Comparison of ENCODE assay signal across 17 cellular contexts in the genomic region with DNA sequence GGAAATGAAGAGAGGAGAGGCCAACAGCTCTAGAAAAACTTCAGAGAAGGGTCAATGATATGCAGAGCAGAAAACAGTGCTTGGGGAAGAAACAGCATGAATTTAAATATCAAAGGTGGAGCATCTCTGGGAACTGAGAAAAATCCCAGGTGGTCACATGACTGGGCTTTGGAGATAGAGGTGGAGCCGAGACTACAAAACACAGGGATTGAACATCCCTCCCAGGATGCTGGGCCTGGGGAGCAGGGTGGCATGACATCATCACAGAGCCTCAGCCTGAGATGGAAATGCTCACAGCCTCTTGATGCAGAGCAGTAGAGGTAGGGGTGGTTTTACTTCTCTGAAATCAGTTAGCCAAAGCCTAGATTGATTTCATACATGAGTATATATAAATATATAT.
DNase-seq lines count a peak whose midpoint lies in the region; ATAC-seq and TF ChIP-seq lines count a peak whose summit lies in the region.
"Had no signal": no experiment of that assay in that cellular context is flagged by ENCODE, and none has a peak within 500 bp of the region (broad histone marks: within the 10 kb centered on the region; RNA-seq: fewer than 3 reads in every experiment).

No MANE protein-coding gene starts in this region.

- WGBS in endodermal cell (ENCODE audit: insufficient coverage in 1 of 2, insufficient read length in 1 of 2), 2 experiments: 73% methylated on average over 1 of the region's 1 CpG; no CpG with 5 or more reads in 1 of the 2 experiments
- WGBS in mesendoderm (ENCODE audit: extremely low coverage, insufficient coverage, low lambda C conversion rate): no CpG with 5 or more reads among the region's 1 CpG

- no peak overlapping the region for H3K56ac ChIP-seq in mesendoderm (ENCODE audit: low read length)

- H3K18ac ChIP-seq in mesendoderm (ENCODE audit: low read length): no peak overlapping the region

- TF ChIP-seq CTCF in GM23338 (conservative IDR thresholded peaks at IDR 0.05; ENCODE audit: low read depth in 2 of 2): no peak
- no peak for TF ChIP-seq CTCF in endodermal cell (conservative IDR thresholded peaks at IDR 0.05)

- no peaks in the 10 kb centered on the region for H4K20me1 ChIP-seq in GM23338 (replicated peaks; ENCODE audit: insufficient read depth)
- H4K20me1 ChIP-seq: BLaER1 treated with 17β-estradiol and CSF1 and Interleukin-3, amounts not matched to agents 10 nM and 100 nM had no signal

- no peak overlapping the region for H3K4me2 ChIP-seq in GM23338
- H3K4me2 ChIP-seq in mesendoderm (ENCODE audit: low read length): no peak overlapping the region
- H3K4me2 ChIP-seq: BLaER1 treated with 17β-estradiol and CSF1 and Interleukin-3, amounts not matched to agents 10 nM and 100 nM; KMS-11 had no signal

- H2BK15ac ChIP-seq in mesendoderm (replicated peaks; ENCODE audit: low read depth): no peak overlapping the region

- H3K27me3 ChIP-seq in GM23338 (ENCODE audit: insufficient read depth) (no peaks in the 10 kb centered on the region), NT2/D1 (ENCODE audit: insufficient read depth, insufficient read length) (no peaks in the 10 kb centered on the region), endodermal cell (ENCODE audit: control insufficient read depth, insufficient read depth, low read length, poor library complexity, severe bottlenecking) (peaks cover 16% of the 10 kb centered on the region), mesendoderm (ENCODE audit: insufficient read depth, low read length, poor library complexity) (no peaks in the 10 kb centered on the region)
- H3K27me3 ChIP-seq: BLaER1 treated with 17β-estradiol and CSF1 and Interleukin-3, amounts not matched to agents 10 nM and 100 nM had no signal

- H2AFZ ChIP-seq in GM23338: no peak overlapping the region

- H4K8ac ChIP-seq in mesendoderm (ENCODE audit: low read depth, low read length): no peak overlapping the region

- H3K9me3 ChIP-seq in NT2/D1 (ENCODE audit: insufficient read depth, low read length) (no peaks in the 10 kb centered on the region), endodermal cell (ENCODE audit: control insufficient read depth, low read length) (no peaks in the 10 kb centered on the region)
- H3K9me3 ChIP-seq: BLaER1 treated with 17β-estradiol and CSF1 and Interleukin-3, amounts not matched to agents 10 nM and 100 nM had no signal

- H3K36me3 Mint-ChIP-seq in GM23338 (ENCODE audit: low read depth) (no peaks in the 10 kb centered on the region), endodermal cell (ENCODE audit: low read depth) (no peaks in the 10 kb centered on the region)
- no peaks in the 10 kb centered on the region for H3K36me3 Mint-ChIP-seq in T-helper 2 cell treated with Interferon-gamma antibody and Interleukin-4, amounts not matched to agents 5 μg/mL and 100 μg/mL, for 36 hours (ENCODE audit: low read depth)
- H3K36me3 Mint-ChIP-seq: CD8-positive, alpha-beta T cell had no signal

- H3K4me3 ChIP-seq in GM23338: no peak overlapping the region
- no peak overlapping the region for H3K4me3 ChIP-seq in NT2/D1 (ENCODE audit: insufficient read length, low read depth)
- no peak overlapping the region for H3K4me3 ChIP-seq in endodermal cell (ENCODE audit: low read length)
- no peak overlapping the region for H3K4me3 ChIP-seq in mesendoderm (ENCODE audit: low read length)
- H3K4me3 ChIP-seq: BLaER1 treated with 17β-estradiol and CSF1 and Interleukin-3, amounts not matched to agents 10 nM and 100 nM; GM12878 had no signal

- no peak overlapping the region for H2AK5ac ChIP-seq in mesendoderm (ENCODE audit: low read length)

- no peaks in the 10 kb centered on the region for H3F3A ChIP-seq in GM23338 (replicated peaks; ENCODE audit: low read depth)

- no peak overlapping the region for H3K23ac ChIP-seq in mesendoderm (ENCODE audit: low read length)

- H3K27ac Mint-ChIP-seq in GM23338: no peak overlapping the region
- no peak overlapping the region for H3K27ac Mint-ChIP-seq in endodermal cell
- H3K27ac Mint-ChIP-seq in T-helper 2 cell treated with Interferon-gamma antibody and Interleukin-4, amounts not matched to agents 5 μg/mL and 100 μg/mL, for 36 hours: no peak overlapping the region
- H3K27ac Mint-ChIP-seq: B cell; CD8-positive, alpha-beta T cell; HFFc6 had no signal

- H3K9ac ChIP-seq in NT2/D1 (ENCODE audit: insufficient read length, low read depth): no peak overlapping the region
- no peak overlapping the region for H3K9ac ChIP-seq in endodermal cell (ENCODE audit: extremely low read depth, low read length, poor library complexity, severe bottlenecking)
- H3K9ac ChIP-seq in mesendoderm (ENCODE audit: low read length): no peak overlapping the region
- H3K9ac ChIP-seq: BLaER1 treated with 17β-estradiol and CSF1 and Interleukin-3, amounts not matched to agents 10 nM and 100 nM; KMS-11 had no signal

- no peaks in the 10 kb centered on the region for H3K9me3 Mint-ChIP-seq in GM23338
- H3K9me3 Mint-ChIP-seq in endodermal cell: no peaks in the 10 kb centered on the region
- H3K9me3 Mint-ChIP-seq in T-helper 2 cell treated with Interferon-gamma antibody and Interleukin-4, amounts not matched to agents 5 μg/mL and 100 μg/mL, for 36 hours: no peaks in the 10 kb centered on the region
- H3K9me3 Mint-ChIP-seq: CD8-positive, alpha-beta T cell had no signal

- no peak overlapping the region for H3K4ac ChIP-seq in mesendoderm (ENCODE audit: low read depth, low read length)

- H3K79me2 ChIP-seq in GM23338 (replicated peaks; ENCODE audit: insufficient read depth) (no peaks in the 10 kb centered on the region), mesendoderm (ENCODE audit: control insufficient read depth, insufficient read depth, low read length) (no peaks in the 10 kb centered on the region)

- H3K27ac ChIP-seq in GM23338 (ENCODE audit: low read depth) (no peak overlapping the region), endodermal cell (ENCODE audit: low read depth, low read length) (no peak overlapping the region), mesendoderm (ENCODE audit: low read depth, low read length) (no peak overlapping the region)
- H3K27ac ChIP-seq: BLaER1 treated with 17β-estradiol and CSF1 and Interleukin-3, amounts not matched to agents 10 nM and 100 nM; KMS-11 had no signal

- no peak overlapping the region for H4K5ac ChIP-seq in mesendoderm (ENCODE audit: low read length)

- DNase-seq in GM23338 (ENCODE audit: low spot score) (peak; percentile 52), NT2/D1 (ENCODE audit: low read depth, low spot score) (peak; percentile 23), endodermal cell (peak; percentile 58), mesendoderm (peak; percentile 13)
- DNase-seq in T-helper 2 cell treated with Interferon-gamma antibody and Interleukin-4, amounts not matched to agents 5 μg/mL and 100 μg/mL, for 36 hours (ENCODE audit: low spot score): no peak
- DNase-seq: Calu3; CD8-positive, alpha-beta T cell; DMS79 treated with DMSO at 0.1 percent for 48 hours; GOT3; HCEC 1CT; HFFc6 had no signal

- no peaks in the 10 kb centered on the region for H3K9me2 ChIP-seq in GM23338 (ENCODE audit: insufficient read depth)

- no peak overlapping the region for H3K4me3 Mint-ChIP-seq in GM23338
- H3K4me3 Mint-ChIP-seq in endodermal cell: no peak overlapping the region
- H3K4me3 Mint-ChIP-seq in T-helper 2 cell treated with Interferon-gamma antibody and Interleukin-4, amounts not matched to agents 5 μg/mL and 100 μg/mL, for 36 hours: no peak overlapping the region
- H3K4me3 Mint-ChIP-seq: B cell; CD8-positive, alpha-beta T cell; HFFc6 had no signal

- H3K4me1 ChIP-seq in GM23338 (ENCODE audit: insufficient read depth) (peaks cover 9% of the 10 kb centered on the region; the same call in 1 of the 2 replicates), NT2/D1 (ENCODE audit: insufficient read depth, insufficient read length) (no peaks in the 10 kb centered on the region), endodermal cell (ENCODE audit: control insufficient read depth, insufficient read depth, low read length) (peaks cover 3% of the 10 kb centered on the region), mesendoderm (ENCODE audit: control insufficient read depth, low read depth, low read length) (no peaks in the 10 kb centered on the region)

- H3K4me1 Mint-ChIP-seq in GM23338 (peaks cover 20% of the 10 kb centered on the region), endodermal cell (peaks cover 8% of the 10 kb centered on the region)
- no peaks in the 10 kb centered on the region for H3K4me1 Mint-ChIP-seq in T-helper 2 cell treated with Interferon-gamma antibody and Interleukin-4, amounts not matched to agents 5 μg/mL and 100 μg/mL, for 36 hours (ENCODE audit: low read depth)
- H3K4me1 Mint-ChIP-seq: B cell had no signal

- H3K27me3 Mint-ChIP-seq in GM23338 (ENCODE audit: insufficient read depth, low read depth, poor library complexity): no peaks in the 10 kb centered on the region
- peaks cover 3% of the 10 kb centered on the region for H3K27me3 Mint-ChIP-seq in endodermal cell (ENCODE audit: insufficient read depth)
- no peaks in the 10 kb centered on the region for H3K27me3 Mint-ChIP-seq in T-helper 2 cell treated with Interferon-gamma antibody and Interleukin-4, amounts not matched to agents 5 μg/mL and 100 μg/mL, for 36 hours (ENCODE audit: low read depth)
- H3K27me3 Mint-ChIP-seq: B cell had no signal

- no peaks in the 10 kb centered on the region for H3K79me1 ChIP-seq in mesendoderm (ENCODE audit: low read length)

- H2BK120ac ChIP-seq in mesendoderm (ENCODE audit: low read depth, low read length): no peak overlapping the region

- no peak overlapping the region for H2BK5ac ChIP-seq in mesendoderm (ENCODE audit: low read length)

- ATAC-seq in GM23338 (peak; percentile 81), GM18498 (IDR thresholded peaks at IDR 0.05; ENCODE audit: unreplicated experiment) (no peak), GM18867 (IDR thresholded peaks at IDR 0.05; ENCODE audit: unreplicated experiment) (no peak)
- ATAC-seq: CD8-positive, alpha-beta T cell; GM12878 had no signal

- H3K36me3 ChIP-seq in GM23338 (ENCODE audit: insufficient read depth) (no peaks in the 10 kb centered on the region), NT2/D1 (ENCODE audit: insufficient read depth, insufficient read length, low read length) (no peaks in the 10 kb centered on the region), endodermal cell (ENCODE audit: control insufficient read depth, insufficient read depth, low read length) (no peaks in the 10 kb centered on the region), mesendoderm (ENCODE audit: control insufficient read depth, insufficient read depth, low read length) (no peaks in the 10 kb centered on the region)
- H3K36me3 ChIP-seq: BLaER1 treated with 17β-estradiol and CSF1 and Interleukin-3, amounts not matched to agents 10 nM and 100 nM had no signal

TF ChIP-seq in GM23338, 12 proteins besides CTCF, POLR2A, EP300 and RAD21 (continues in another document):
- TF ChIP-seq, protein P1, sequence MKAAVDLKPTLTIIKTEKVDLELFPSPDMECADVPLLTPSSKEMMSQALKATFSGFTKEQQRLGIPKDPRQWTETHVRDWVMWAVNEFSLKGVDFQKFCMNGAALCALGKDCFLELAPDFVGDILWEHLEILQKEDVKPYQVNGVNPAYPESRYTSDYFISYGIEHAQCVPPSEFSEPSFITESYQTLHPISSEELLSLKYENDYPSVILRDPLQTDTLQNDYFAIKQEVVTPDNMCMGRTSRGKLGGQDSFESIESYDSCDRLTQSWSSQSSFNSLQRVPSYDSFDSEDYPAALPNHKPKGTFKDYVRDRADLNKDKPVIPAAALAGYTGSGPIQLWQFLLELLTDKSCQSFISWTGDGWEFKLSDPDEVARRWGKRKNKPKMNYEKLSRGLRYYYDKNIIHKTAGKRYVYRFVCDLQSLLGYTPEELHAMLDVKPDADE (IDR thresholded peaks at IDR 0.05): no peak
